In genomic region chr4:138259296-138259695, GRCh38 we compare ENCODE assay signal across 2 cellular contexts.
TF ChIP-seq lines count a peak whose summit lies in the region.

No MANE protein-coding gene starts in this region.

TF ChIP-seq in A549, 52 proteins besides CTCF, POLR2A, EP300 and RAD21:
- TF ChIP-seq RARB (CRISPR knock-in tag; IDR thresholded peaks at IDR 0.05) (no peak), NR3C1 (IDR thresholded peaks at IDR 0.05) (no peak), FOXS1 (CRISPR knock-in tag; IDR thresholded peaks at IDR 0.05) (no peak), FOSB (CRISPR knock-in tag; IDR thresholded peaks at IDR 0.05) (no peak), ZFP36 (IDR thresholded peaks at IDR 0.05; ENCODE audit: borderline replicate concordance, partially characterized antibody) (no peak), ZNF302 (CRISPR knock-in tag; IDR thresholded peaks at IDR 0.05) (no peak), RFX5 (IDR thresholded peaks at IDR 0.05) (no peak)

TF ChIP-seq in HCT116, 20 proteins besides CTCF, POLR2A, EP300 and RAD21:
- TF ChIP-seq YY1 (IDR thresholded peaks at IDR 0.05; ENCODE audit: extremely low read depth, insufficient replicate concordance, low read depth, low read length) (no peak), POLR2AphosphoS5 (IDR thresholded peaks at IDR 0.05; ENCODE audit: low read depth, low read length) (no peak), EZH2phosphoT487 (IDR thresholded peaks at IDR 0.05; ENCODE audit: borderline replicate concordance) (no peak), EGR1 (IDR thresholded peaks at IDR 0.05; ENCODE audit: low read depth) (no peak), ZNF274 (IDR thresholded peaks at IDR 0.05; ENCODE audit: low read depth, low read length) (no peak), CEBPB (IDR thresholded peaks at IDR 0.05; ENCODE audit: low read depth) (no peak), SP1 (IDR thresholded peaks at IDR 0.05; ENCODE audit: low read depth) (no peak), CBX3 (IDR thresholded peaks at IDR 0.05; ENCODE audit: low read depth) (no peak), TCF7L2 (IDR thresholded peaks at IDR 0.05; ENCODE audit: borderline replicate concordance, extremely low read depth, insufficient read depth, insufficient read length) (no peak), EZH2 (IDR thresholded peaks at IDR 0.05) (no peak), FOSL1 (IDR thresholded peaks at IDR 0.05; ENCODE audit: low read depth) (no peak), REST (IDR thresholded peaks at IDR 0.05; ENCODE audit: low read depth) (no peak), ZBTB33 (IDR thresholded peaks at IDR 0.05; ENCODE audit: extremely low read depth, insufficient replicate concordance, low read length) (no peak), MAX (IDR thresholded peaks at IDR 0.05) (no peak), ATF3 (IDR thresholded peaks at IDR 0.05) (no peak), ZFX (IDR thresholded peaks at IDR 0.05) (no peak), ELF1 (IDR thresholded peaks at IDR 0.05; ENCODE audit: borderline replicate concordance, low read depth) (no peak), JUND (IDR thresholded peaks at IDR 0.05) (no peak)
TF ChIP-seq in HCT116: peak in this region for 0.
